In genomic region chr15:63156086-63156707, GRCh38 we compare ENCODE assay signal across 8 cellular contexts. TPM values are rescaled to one million over a fixed set of nuclear protein-coding genes. Genes with fewer than 3 reads are reported as not detected.
DNase-seq lines count a peak whose midpoint lies in the region; ATAC-seq and TF ChIP-seq lines count a peak whose summit lies in the region.

No MANE protein-coding gene starts in this region.

- intact Hi-C loops in esophagus muscularis mucosa (cut with DNase I): loop anchor here (10.0 kb wide), 1 partner anchor 119 kb away; the partner anchor contains the start of gene APH1B

- DNase-seq in SJSA1 (ENCODE audit: low read depth in 1 of 2, low spot score in 2 of 2): peak in 1 of 2 experiments; percentile 39
- DNase-seq in esophagus muscularis mucosa (ENCODE audit: extremely low spot score): no peak
- DNase-seq in osteocyte (ENCODE audit: extremely low spot score, unreplicated experiment): no peak
- no peak for DNase-seq in HEK293T (ENCODE audit: extremely low spot score)
- DNase-seq in NCI-H1092 (lab: John Stamatoyannopoulos, UW): no peak

- CTCF ChIA-PET in HEK293T (lab: Yijun Ruan, JAX): no interaction called here

- TF ChIP-seq POLR2A in esophagus muscularis mucosa (IDR thresholded peaks at IDR 0.05; ENCODE audit: low read depth): no peak

- H3K4me3 ChIP-seq in GM12875 (ENCODE audit: low read depth, low read length) (peak overlapping the region; percentile 92), SJSA1 (peak overlapping the region; percentile 69), esophagus muscularis mucosa (peak overlapping the region; percentile 68 to 89 (median 82))

- no peak for ATAC-seq in HG03565 (IDR thresholded peaks at IDR 0.05; ENCODE audit: unreplicated experiment)
- ATAC-seq in GM21526 (IDR thresholded peaks at IDR 0.05; ENCODE audit: low FRiP score, unreplicated experiment): no peak

- WGBS in esophagus muscularis mucosa: 8% methylated on average over 10 of the region's 10 CpGs

- peak overlapping the region; percentile 100 for H3K4me3 Mint-ChIP-seq in osteocyte (ENCODE audit: unreplicated experiment)

- H3K4me1 Mint-ChIP-seq in osteocyte (ENCODE audit: unreplicated experiment): peaks cover 26% of the 10 kb centered on the region

- no peaks in the 10 kb centered on the region for H3K9me3 ChIP-seq in SJSA1 (replicated peaks)
- H3K9me3 ChIP-seq in esophagus muscularis mucosa: no peaks in the 10 kb centered on the region

- no peak for TF ChIP-seq CTCF in GM12875 (IDR thresholded peaks at IDR 0.05; ENCODE audit: borderline replicate concordance, insufficient read depth, low read depth, low read length)
- TF ChIP-seq CTCF in esophagus muscularis mucosa (IDR thresholded peaks at IDR 0.05): no peak
- peak; percentile 31 for TF ChIP-seq CTCF in osteocyte (IDR thresholded peaks at IDR 0.05)

- H3K27me3 Mint-ChIP-seq in osteocyte (ENCODE audit: unreplicated experiment): no peaks in the 10 kb centered on the region

- peaks cover 25% of the 10 kb centered on the region for H3K36me3 Mint-ChIP-seq in osteocyte (ENCODE audit: unreplicated experiment)

- peak overlapping the region; percentile 95 for H3K27ac ChIP-seq in SJSA1
- H3K27ac ChIP-seq in esophagus muscularis mucosa (replicated peaks in 1 of 4): peak overlapping the region; percentile 90 to 97 (median 94)

- H3K27ac Mint-ChIP-seq in osteocyte (ENCODE audit: unreplicated experiment): peak overlapping the region; percentile 99

- H3K9me3 Mint-ChIP-seq in osteocyte (ENCODE audit: unreplicated experiment): no peaks in the 10 kb centered on the region

- no peak for TF ChIP-seq EP300 in esophagus muscularis mucosa (IDR thresholded peaks at IDR 0.05)

- H3K27me3 ChIP-seq in SJSA1 (replicated peaks) (no peaks in the 10 kb centered on the region), esophagus muscularis mucosa (no peaks in the 10 kb centered on the region)

- H3K4me1 ChIP-seq in SJSA1 (replicated peaks) (peaks cover 8% of the 10 kb centered on the region), esophagus muscularis mucosa (peaks cover 18 to 30% (median 25%) of the 10 kb centered on the region in 4 donors)

- POLR2A ChIA-PET in HEK293T (lab: Yijun Ruan, JAX): interaction anchor here (0.9 to 2.3 kb wide), 8 partner anchors 8 to 251 kb away, joined by 3 to 8 read pairs (median 5); partner anchors contain the start of gene APH1B

- H3K36me3 ChIP-seq in SJSA1: peaks cover 41% of the 10 kb centered on the region
- H3K36me3 ChIP-seq in esophagus muscularis mucosa: peaks cover 9 to 40% (median 30%) of the 10 kb centered on the region in 4 donors

TF ChIP-seq in HEK293T, 16 proteins besides CTCF, POLR2A, EP300 and RAD21:
- TF ChIP-seq HDGF (IDR thresholded peaks at IDR 0.05; ENCODE audit: borderline replicate concordance) (no peak), FOXK2 (IDR thresholded peaks at IDR 0.05) (no peak)

RNA-seq across cellular contexts. Expression of gene RPS27L, which starts 1.1 kb away (rescaled TPM):
- 122 and 148 TPM in 2 replicates for total RNA-seq in SJSA1 (2014; rRNA removed; shearing (Covaris generic))
- total RNA-seq in esophagus muscularis mucosa: 100 to 1,000 TPM; 120 to 220 (median 172) TPM
- total RNA-seq in osteocyte: 200 and 202 TPM in 2 replicates

RNA-seq across cellular contexts. Expression of gene RAB8B, which starts 33.2 kb away (rescaled TPM):
- total RNA-seq in SJSA1 (2014; rRNA removed; shearing (Covaris generic)): 66.8 and 75.1 TPM in 2 replicates
- total RNA-seq in esophagus muscularis mucosa (10 to 100 TPM; 18.7 to 41.0 (median 35.5) TPM), osteocyte (27.9 and 29.8 TPM in 2 replicates)

RNA-seq across cellular contexts. Expression of gene LACTB, which starts 34.5 kb away (rescaled TPM):
- total RNA-seq in SJSA1 (2014; rRNA removed; shearing (Covaris generic)): 71.8 and 100 TPM in 2 replicates
- total RNA-seq in esophagus muscularis mucosa: 10 to 100 TPM; 15.4 to 22.8 (median 18.7) TPM
- total RNA-seq in osteocyte: 11.2 and 13.3 TPM in 2 replicates
